In the genomic region with DNA sequence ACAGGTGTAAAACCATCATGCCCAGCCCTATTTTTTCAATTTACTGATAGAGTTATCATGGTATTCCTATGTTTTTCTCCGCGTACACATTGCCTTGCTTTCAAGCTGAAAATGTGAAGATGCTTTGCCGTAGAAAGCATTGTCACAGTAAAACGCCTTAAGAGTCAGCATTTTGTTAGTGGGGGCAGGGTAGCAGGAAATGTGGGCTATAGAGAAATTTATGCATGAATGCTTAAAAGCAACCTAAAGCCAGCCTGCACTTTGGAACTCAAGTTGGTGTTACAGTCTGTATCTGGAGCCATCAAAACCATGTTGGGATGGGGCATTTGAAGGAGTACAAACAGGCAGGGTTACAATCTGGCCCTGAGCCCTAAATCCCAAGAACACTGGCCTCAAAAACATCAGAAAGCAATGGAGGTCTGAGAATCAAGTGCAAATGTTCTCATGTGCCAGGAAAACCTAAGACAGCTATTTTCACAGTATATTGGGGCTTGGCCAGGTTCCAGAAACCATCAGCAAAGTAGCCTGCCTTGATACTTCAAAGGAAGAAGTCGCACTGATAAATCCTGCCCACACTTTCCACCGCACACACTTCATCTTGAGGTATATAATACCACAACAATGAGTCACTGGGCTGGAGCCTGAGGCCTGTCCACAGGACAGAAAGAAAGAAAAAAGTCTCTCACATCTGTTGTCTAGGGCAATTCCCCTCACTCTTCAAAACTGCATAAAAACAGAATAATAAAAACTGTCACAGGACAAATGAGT, we compare ENCODE assay signal across 8 cellular contexts.
A peak's percentile ranks its signal among the peaks of the same experiment; 100 is the strongest.
DNase-seq lines count a peak whose midpoint lies in the region; ATAC-seq and TF ChIP-seq lines count a peak whose summit lies in the region.

No MANE protein-coding gene starts in this region.

- H3K27ac ChIP-seq in HEK293 (ENCODE audit: extremely low read depth, low read depth, low read length) (peak overlapping the region; percentile 51), ovary (no peak overlapping the region)

- no peak for TF ChIP-seq EP300 in ovary (IDR thresholded peaks at IDR 0.05)

- H3K4me1 ChIP-seq in HEK293 (ENCODE audit: control insufficient read depth, insufficient read depth, low read length) (peaks cover 19% of the 10 kb centered on the region), ovary (ENCODE audit: insufficient read depth) (no peaks in the 10 kb centered on the region)

- H3K4me3 ChIP-seq in GM12865 (ENCODE audit: low read depth, low read length) (no peak overlapping the region), HEK293 (ENCODE audit: low read depth, low read length) (no peak overlapping the region), ovary (no peak overlapping the region)

- peaks cover 18% of the 10 kb centered on the region for H3K27me3 Mint-ChIP-seq in activated CD8-positive, alpha-beta T cell treated with anti-CD3 and anti-CD28 coated beads, Interleukin-2, amount 10 ng/mL, durations not matched to agents 7 days and 5 days (ENCODE audit: low read depth)

- H3K4me1 Mint-ChIP-seq in activated CD8-positive, alpha-beta T cell treated with anti-CD3 and anti-CD28 coated beads, Interleukin-2, amount 10 ng/mL, durations not matched to agents 7 days and 5 days (ENCODE audit: low read depth): peaks cover 18% of the 10 kb centered on the region

- no peaks in the 10 kb centered on the region for H3K36me3 Mint-ChIP-seq in activated CD8-positive, alpha-beta T cell treated with anti-CD3 and anti-CD28 coated beads, Interleukin-2, amount 10 ng/mL, durations not matched to agents 7 days and 5 days (ENCODE audit: low read depth)

- peak; percentile 67 for ATAC-seq in activated CD8-positive, alpha-beta T cell treated with anti-CD3 and anti-CD28 coated beads, Interleukin-2, amount 10 ng/mL, durations not matched to agents 7 days and 5 days

- WGBS in ovary, 3 donors: 59 to 72% (median 61%) methylated on average over 6 of the region's 6 CpGs

- POLR2A ChIA-PET in HEK293 (lab: Yijun Ruan, JAX): interaction anchor here (1.0 to 1.5 kb wide), 4 partner anchors 42 to 315 kb away, joined by 3 to 9 read pairs (median 4); partner anchors contain the start of gene ENC1
- POLR2A ChIA-PET in activated CD8-positive, alpha-beta T cell treated with anti-CD3 and anti-CD28 coated beads, Interleukin-2, amount 10 ng/mL, durations not matched to agents 7 days and 5 days (lab: Charles Lee): no interaction called here

- intact Hi-C loops in ovary (cut with DNase I): no loop called here

- H3K4me3 Mint-ChIP-seq in activated CD8-positive, alpha-beta T cell treated with anti-CD3 and anti-CD28 coated beads, Interleukin-2, amount 10 ng/mL, durations not matched to agents 7 days and 5 days: no peak overlapping the region

- no peaks in the 10 kb centered on the region for H3K27me3 ChIP-seq in ovary

- H3K27ac Mint-ChIP-seq in activated CD8-positive, alpha-beta T cell treated with anti-CD3 and anti-CD28 coated beads, Interleukin-2, amount 10 ng/mL, durations not matched to agents 7 days and 5 days: no peak overlapping the region

- CTCF ChIA-PET in HEK293 (lab: Yijun Ruan, JAX): interaction anchor here (0.6 to 1.5 kb wide), 3 partner anchors 12 to 1383 kb away, joined by 3 read pairs; no protein-coding TSS in a partner anchor
- CTCF ChIA-PET in activated CD8-positive, alpha-beta T cell treated with anti-CD3 and anti-CD28 coated beads, Interleukin-2, amount 10 ng/mL, durations not matched to agents 7 days and 5 days (lab: Charles Lee): no interaction called here

- H3K9me3 ChIP-seq in HEK293 (ENCODE audit: control insufficient read depth, insufficient read depth, low read depth, low read length) (no peaks in the 10 kb centered on the region), ovary (no peaks in the 10 kb centered on the region)

- TF ChIP-seq POLR2A in ovary (IDR thresholded peaks at IDR 0.05): no peak

- no peaks in the 10 kb centered on the region for H3K36me3 ChIP-seq in HEK293 (ENCODE audit: control insufficient read depth in 2 of 2, insufficient read depth in 1 of 2, low read length in 2 of 2)
- H3K36me3 ChIP-seq in ovary: no peaks in the 10 kb centered on the region

- TF ChIP-seq CTCF in GM12865 (IDR thresholded peaks at IDR 0.05; ENCODE audit: insufficient read depth, low read depth, low read length, missing control alignments) (no peak), HEK293 (tag by site-specific recombination; IDR thresholded peaks at IDR 0.05) (no peak), ovary (IDR thresholded peaks at IDR 0.05) (no peak)

- DNase-seq in GM12865 (ENCODE audit: low read depth) (peak; percentile 92), NAMALWA (ENCODE audit: low spot score) (peak; percentile 54), fibroblast of the conjunctiva (ENCODE audit: low read depth) (peak; percentile 43), ovary (no peak), NCI-H128 (lab: John Stamatoyannopoulos, UW; ENCODE audit: unreplicated experiment) (no peak)
- peak; percentile 60 for DNase-seq in activated CD8-positive, alpha-beta T cell treated with anti-CD3 and anti-CD28 coated beads, Interleukin-2, amount 10 ng/mL, durations not matched to agents 7 days and 5 days
- peak; percentile 42 to 64 (median 47) for DNase-seq in stimulated activated CD4-positive, alpha-beta T cell treated with anti-CD3 and anti-CD28 coated beads, TNF-alpha, amount 100 ng/mL, for 48 hours (ENCODE audit: low read depth in 3 of 3)

- no peaks in the 10 kb centered on the region for H3K9me3 Mint-ChIP-seq in activated CD8-positive, alpha-beta T cell treated with anti-CD3 and anti-CD28 coated beads, Interleukin-2, amount 10 ng/mL, durations not matched to agents 7 days and 5 days (ENCODE audit: insufficient read depth)

TF ChIP-seq in HEK293, 187 proteins besides CTCF, POLR2A, EP300 and RAD21 (continues in another document):
- TF ChIP-seq, protein P1, sequence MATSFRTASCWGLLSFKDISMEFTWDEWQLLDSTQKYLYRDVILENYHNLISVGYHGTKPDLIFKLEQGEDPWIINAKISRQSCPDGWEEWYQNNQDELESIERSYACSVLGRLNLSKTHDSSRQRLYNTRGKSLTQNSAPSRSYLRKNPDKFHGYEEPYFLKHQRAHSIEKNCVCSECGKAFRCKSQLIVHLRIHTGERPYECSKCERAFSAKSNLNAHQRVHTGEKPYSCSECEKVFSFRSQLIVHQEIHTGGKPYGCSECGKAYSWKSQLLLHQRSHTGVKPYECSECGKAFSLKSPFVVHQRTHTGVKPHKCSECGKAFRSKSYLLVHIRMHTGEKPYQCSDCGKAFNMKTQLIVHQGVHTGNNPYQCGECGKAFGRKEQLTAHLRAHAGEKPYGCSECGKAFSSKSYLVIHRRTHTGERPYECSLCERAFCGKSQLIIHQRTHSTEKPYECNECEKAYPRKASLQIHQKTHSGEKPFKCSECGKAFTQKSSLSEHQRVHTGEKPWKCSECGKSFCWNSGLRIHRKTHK (tag by site-specific recombination; IDR thresholded peaks at IDR 0.05): no peak
- TF ChIP-seq ZNF112 (tag by site-specific recombination; IDR thresholded peaks at IDR 0.05) (no peak), ZNF394 (tag by site-specific recombination; IDR thresholded peaks at IDR 0.05; ENCODE audit: borderline replicate concordance) (peak; percentile 60; the same call in 1 of the 2 replicates), ZNF776 (tag by site-specific recombination; IDR thresholded peaks at IDR 0.05; ENCODE audit: borderline replicate concordance) (no peak), ZNF16 (tag by site-specific recombination; IDR thresholded peaks at IDR 0.05; ENCODE audit: low read depth) (no peak), ZNF555 (tag by site-specific recombination; conservative IDR thresholded peaks at IDR 0.05) (no peak), PATZ1 (tag by site-specific recombination; IDR thresholded peaks at IDR 0.05) (peak; percentile 33; the same call in 1 of the 2 replicates), ZNF341 (tag by site-specific recombination; IDR thresholded peaks at IDR 0.05; ENCODE audit: low read depth) (no peak), ZNF423 (tag by site-specific recombination; IDR thresholded peaks at IDR 0.05) (no peak), REST (tag by site-specific recombination; IDR thresholded peaks at IDR 0.05) (no peak)

Comparison
In these comparisons a context has a peak if more than half of its experiments do, and no peak if none do; other contexts are left out.
1. DNase-seq: peak in GM12865 (single experiment), NAMALWA (single experiment), activated CD8-positive, alpha-beta T cell treated with anti-CD3 and anti-CD28 coated beads, Interleukin-2, amount 10 ng/mL, durations not matched to agents 7 days and 5 days (single experiment), fibroblast of the conjunctiva (single experiment) and stimulated activated CD4-positive, alpha-beta T cell treated with anti-CD3 and anti-CD28 coated beads, TNF-alpha, amount 100 ng/mL, for 48 hours (3 of 3); none in ovary (0 of 5) and NCI-H128 (single experiment).